ENCODE assay signal across 8 cellular contexts in genomic region chr10:132185601-132186487, GRCh38. TPM values are rescaled to one million over a fixed set of nuclear protein-coding genes. Genes with fewer than 3 reads are reported as not detected.
DNase-seq lines count a peak whose midpoint lies in the region; ATAC-seq, FAIRE-seq and TF ChIP-seq lines count a peak whose summit lies in the region.

No MANE protein-coding gene starts in this region.

- H3K27me3 ChIP-seq in right cardiac atrium (ENCODE audit: control insufficient read depth, insufficient read depth) (no peaks in the 10 kb centered on the region), small intestine (ENCODE audit: control insufficient read depth in 2 of 2, insufficient read depth in 2 of 2, low read length in 2 of 2) (peaks cover 8 to 13% of the 10 kb centered on the region in 2 donors)

- in situ Hi-C loops in GM13976 (cut with MboI; ENCODE audit: low sequenced_read_pairs, unreplicated experiment): no loop called here

- H3K4me3 ChIP-seq in right cardiac atrium (ENCODE audit: low read length): peak overlapping the region; percentile 58
- peak overlapping the region in 1 of 2 donors; percentile 7 for H3K4me3 ChIP-seq in small intestine (ENCODE audit: low read depth in 1 of 2, low read length in 2 of 2)

- intact Hi-C loops in right cardiac atrium (cut with DNase I): no loop called here

- peak; percentile 75 to 80 for ATAC-seq in right cardiac atrium

- no peaks in the 10 kb centered on the region for H3K36me3 ChIP-seq in small intestine (ENCODE audit: control insufficient read depth in 2 of 2, insufficient read depth in 2 of 2, low read length in 2 of 2)

- H3K27ac ChIP-seq in right cardiac atrium (ENCODE audit: low read length): no peak overlapping the region
- H3K27ac ChIP-seq in small intestine (ENCODE audit: low read depth in 1 of 2, low read length in 1 of 2): no peak overlapping the region

- 4% methylated on average over 99 of the region's 99 CpGs for WGBS in right cardiac atrium
- WGBS in small intestine, 3 donors: 4 to 7% (median 6%) methylated on average over 62 to 99 of the region's 99 CpGs

- FAIRE-seq in small intestine (lab: Jason Lieb, UNC): no peak
- FAIRE-seq in RCC 7860 (lab: Jason Lieb, UNC): no peak

- TF ChIP-seq CTCF in GM13976 (IDR thresholded peaks at IDR 0.05; ENCODE audit: borderline replicate concordance, control extremely low read depth, extremely low read depth, insufficient read depth, missing control alignments): no peak

- H3K9me3 ChIP-seq in right cardiac atrium (ENCODE audit: control insufficient read depth, low read length) (no peaks in the 10 kb centered on the region), small intestine (ENCODE audit: control insufficient read depth, low read depth) (no peaks in the 10 kb centered on the region)

- peak; percentile 75 for DNase-seq in AG08396 (ENCODE audit: low spot score)
- peak; percentile 6 for DNase-seq in NCI-H526 treated with DMSO at 0.1 percent for 48 hours (lab: John Stamatoyannopoulos, UW)
- peak; percentile 66 for DNase-seq in activated naive CD4-positive, alpha-beta T cell treated with anti-CD3 and anti-CD28 coated beads, Interleukin-2, amount 50 U/mL, for 16 hours
- DNase-seq in right cardiac atrium: peak; percentile 48 to 77 (median 61)
- peak; percentile 18 for DNase-seq in small intestine
- no peak for DNase-seq in GM13976 (ENCODE audit: low spot score)
- DNase-seq in RCC 7860 (ENCODE audit: low spot score): no peak
- DNase-seq in NCI-H82 (lab: John Stamatoyannopoulos, UW): no peak

- H3K4me1 ChIP-seq in right cardiac atrium (ENCODE audit: control insufficient read depth, insufficient read depth, low read length) (no peaks in the 10 kb centered on the region), small intestine (ENCODE audit: control insufficient read depth in 2 of 2, insufficient read depth in 1 of 2, low read depth in 1 of 2, low read length in 1 of 2) (no peaks in the 10 kb centered on the region)

RNA-seq across cellular contexts. Expression of gene DPYSL4, which starts 0.9 kb away (rescaled TPM):
- total RNA-seq in right cardiac atrium: 10 to 100 TPM in 1 of 4 donors, 1 to 10 TPM in 3; 1.9 to 13.8 (median 5.6) TPM
- 11.0 TPM for polyA plus RNA-seq in right cardiac atrium
- polyA plus RNA-seq in small intestine: 1 to 10 TPM in 1 of 3 donors, not detected in 2; 1.0 TPM

Comparison
In these comparisons a context has a peak if more than half of its experiments do, and no peak if none do; other contexts are left out.
1. DNase-seq: peak in AG08396 (single experiment), NCI-H526 treated with DMSO at 0.1 percent for 48 hours (single experiment), activated naive CD4-positive, alpha-beta T cell treated with anti-CD3 and anti-CD28 coated beads, Interleukin-2, amount 50 U/mL, for 16 hours (single experiment), right cardiac atrium (3 of 3) and small intestine (single experiment); none in GM13976 (single experiment), RCC 7860 (single experiment) and NCI-H82 (single experiment).